10 cellular contexts compared by ENCODE assay signal in genomic region chr6:109303149-109303548, GRCh38.
DNase-seq lines count a peak whose midpoint lies in the region; ATAC-seq and TF ChIP-seq lines count a peak whose summit lies in the region.
"Had no signal": no experiment of that assay in that cellular context is flagged by ENCODE, and none has a peak within 500 bp of the region (broad histone marks: within the 10 kb centered on the region; RNA-seq: fewer than 3 reads in every experiment).

No MANE protein-coding gene starts in this region.

- H3K14ac ChIP-seq in trophoblast cell (ENCODE audit: low read length): no peak overlapping the region

- H2AFZ ChIP-seq in trophoblast cell (ENCODE audit: insufficient read depth, low read length, poor library complexity): no peak overlapping the region
- H2AFZ ChIP-seq: GM23248 had no signal

- no peak overlapping the region for H3K4me2 ChIP-seq in trophoblast cell (ENCODE audit: low read length)

- H3K4me1 ChIP-seq in trophoblast cell (ENCODE audit: control insufficient read depth in 1 of 2, insufficient read depth in 2 of 2, low read length in 2 of 2): peaks cover 8 to 14% of the 10 kb centered on the region in 2 experiments
- H3K4me1 ChIP-seq in effector memory CD4-positive, alpha-beta T cell (ENCODE audit: control insufficient read depth, insufficient read depth, low read length, poor library complexity, severe bottlenecking): no peaks in the 10 kb centered on the region

- H3K27me3 Mint-ChIP-seq in HFFc6 (ENCODE audit: insufficient read depth): peaks cover 14% of the 10 kb centered on the region
- H3K27me3 Mint-ChIP-seq in chondrocyte (ENCODE audit: low read depth): no peaks in the 10 kb centered on the region
- peaks cover 5 to 7% of the 10 kb centered on the region in 2 donors for H3K27me3 Mint-ChIP-seq in stimulated activated naive B cell treated with anti-CD40 and anti-IgM and Interleukin-4, amounts not matched to agents 10 μg/mL and 1 μg/mL and 100 μg/mL, for 72 hours

- no peak overlapping the region for H2AK5ac ChIP-seq in trophoblast cell (ENCODE audit: low read length)

- H3K4me1 Mint-ChIP-seq in HFFc6 (ENCODE audit: low read depth) (peaks cover 28% of the 10 kb centered on the region), chondrocyte (ENCODE audit: low read depth) (no peaks in the 10 kb centered on the region)
- peaks cover 28 to 44% of the 10 kb centered on the region in 2 donors for H3K4me1 Mint-ChIP-seq in stimulated activated naive B cell treated with anti-CD40 and anti-IgM and Interleukin-4, amounts not matched to agents 10 μg/mL and 1 μg/mL and 100 μg/mL, for 72 hours

- no peak overlapping the region for H4K12ac ChIP-seq in trophoblast cell (ENCODE audit: low read depth, low read length)

- H3K9ac ChIP-seq in trophoblast cell (ENCODE audit: low read length): no peak overlapping the region
- H3K9ac ChIP-seq: GM23248 had no signal

- DNase-seq in HFFc6: no peak
- no peak for DNase-seq in chondrocyte (ENCODE audit: low spot score)
- peak; percentile 25 to 77 for DNase-seq in trophoblast cell
- DNase-seq in stimulated activated naive B cell treated with anti-CD40 and anti-IgM and Interleukin-4, amounts not matched to agents 10 μg/mL and 1 μg/mL and 100 μg/mL, for 72 hours: no peak
- DNase-seq in stimulated activated naive CD4-positive, alpha-beta T cell treated with Interleukin-2 at 50 U/mL for 16 hours (lab: John Stamatoyannopoulos, UW): no peak
- no peak for DNase-seq in effector memory CD4-positive, alpha-beta T cell
- DNase-seq in MV-4-11 (lab: John Stamatoyannopoulos, UW): no peak
- DNase-seq: GM23248 had no signal

- H3K36me3 Mint-ChIP-seq in HFFc6 (ENCODE audit: low read depth): no peaks in the 10 kb centered on the region
- H3K36me3 Mint-ChIP-seq in chondrocyte (ENCODE audit: low read depth): no peaks in the 10 kb centered on the region
- no peaks in the 10 kb centered on the region for H3K36me3 Mint-ChIP-seq in stimulated activated naive B cell treated with anti-CD40 and anti-IgM and Interleukin-4, amounts not matched to agents 10 μg/mL and 1 μg/mL and 100 μg/mL, for 72 hours

- H3K4me3 Mint-ChIP-seq in HFFc6 (peak overlapping the region; percentile 28), chondrocyte (ENCODE audit: unreplicated experiment) (no peak overlapping the region)
- H3K4me3 Mint-ChIP-seq in stimulated activated naive B cell treated with anti-CD40 and anti-IgM and Interleukin-4, amounts not matched to agents 10 μg/mL and 1 μg/mL and 100 μg/mL, for 72 hours: no peak overlapping the region

- H3K79me2 ChIP-seq in trophoblast cell (ENCODE audit: control insufficient read depth, insufficient read depth, low read length, poor library complexity): no peaks in the 10 kb centered on the region

- H4K8ac ChIP-seq in trophoblast cell (ENCODE audit: low read depth, low read length): no peak overlapping the region

- H3K18ac ChIP-seq in trophoblast cell (ENCODE audit: low read length): no peak overlapping the region

- H4K91ac ChIP-seq in trophoblast cell (ENCODE audit: low read depth, low read length): no peak overlapping the region

- H3K36me3 ChIP-seq in trophoblast cell (ENCODE audit: control insufficient read depth in 1 of 2, insufficient read depth in 2 of 2, low read length in 2 of 2): no peaks in the 10 kb centered on the region
- no peaks in the 10 kb centered on the region for H3K36me3 ChIP-seq in effector memory CD4-positive, alpha-beta T cell (ENCODE audit: control insufficient read depth, insufficient read depth, low read length)

- H2BK120ac ChIP-seq in trophoblast cell (ENCODE audit: insufficient read depth, low read length, poor library complexity): no peak overlapping the region

- no peak overlapping the region for H2BK5ac ChIP-seq in trophoblast cell (ENCODE audit: low read depth, low read length, poor library complexity)

- WGBS in trophoblast cell (ENCODE audit: extremely low coverage, insufficient coverage, insufficient read length): no CpG with 5 or more reads among the region's 4 CpGs

- no peak for TF ChIP-seq CTCF in HFFc6 (IDR thresholded peaks at IDR 0.05)
- TF ChIP-seq CTCF in chondrocyte (IDR thresholded peaks at IDR 0.05): no peak

- no peaks in the 10 kb centered on the region for H3K9me3 Mint-ChIP-seq in HFFc6
- no peaks in the 10 kb centered on the region for H3K9me3 Mint-ChIP-seq in chondrocyte (ENCODE audit: low read depth)
- no peaks in the 10 kb centered on the region for H3K9me3 Mint-ChIP-seq in stimulated activated naive B cell treated with anti-CD40 and anti-IgM and Interleukin-4, amounts not matched to agents 10 μg/mL and 1 μg/mL and 100 μg/mL, for 72 hours

- H3K23ac ChIP-seq in trophoblast cell (ENCODE audit: low read length): no peak overlapping the region

- no peak overlapping the region for H2BK12ac ChIP-seq in trophoblast cell (ENCODE audit: low read length)

- H3K4ac ChIP-seq in trophoblast cell (ENCODE audit: low read depth, low read length): no peak overlapping the region

- H3K27me3 ChIP-seq in trophoblast cell (ENCODE audit: insufficient read depth, low read length): no peaks in the 10 kb centered on the region
- no peaks in the 10 kb centered on the region for H3K27me3 ChIP-seq in effector memory CD4-positive, alpha-beta T cell (replicated peaks; ENCODE audit: control insufficient read depth, insufficient read depth, low read length, poor library complexity, severe bottlenecking)

- ATAC-seq in stimulated activated naive B cell treated with anti-CD40 and anti-IgM and Interleukin-4, amounts not matched to agents 10 μg/mL and 1 μg/mL and 100 μg/mL, for 72 hours (replicated peaks): no peak
- no peak for ATAC-seq in HG03108 (IDR thresholded peaks at IDR 0.05; ENCODE audit: unreplicated experiment)
- ATAC-seq: HCT116 had no signal

- no peak overlapping the region for H3K4me3 ChIP-seq in trophoblast cell (ENCODE audit: low read depth, low read length)
- no peak overlapping the region for H3K4me3 ChIP-seq in effector memory CD4-positive, alpha-beta T cell (ENCODE audit: insufficient read depth, low read depth, low read length, poor library complexity, severe bottlenecking)
- H3K4me3 ChIP-seq: GM23248 had no signal

- H3K27ac Mint-ChIP-seq in HFFc6 (peak overlapping the region; percentile 35; the same call in 1 of the 2 replicates), chondrocyte (ENCODE audit: unreplicated experiment) (peak overlapping the region; percentile 45)
- H3K27ac Mint-ChIP-seq in stimulated activated naive B cell treated with anti-CD40 and anti-IgM and Interleukin-4, amounts not matched to agents 10 μg/mL and 1 μg/mL and 100 μg/mL, for 72 hours: peak overlapping the region; percentile 47

- peaks cover 1% of the 10 kb centered on the region for H3K9me3 ChIP-seq in trophoblast cell (ENCODE audit: insufficient read depth, low read depth, low read length)
- H3K9me3 ChIP-seq in effector memory CD4-positive, alpha-beta T cell (ENCODE audit: control insufficient read depth, low read length): no peaks in the 10 kb centered on the region

- H3K27ac ChIP-seq in trophoblast cell (ENCODE audit: low read depth, low read length): no peak overlapping the region
- no peak overlapping the region for H3K27ac ChIP-seq in effector memory CD4-positive, alpha-beta T cell (ENCODE audit: insufficient read depth, low read length, poor library complexity, severe bottlenecking)
- H3K27ac ChIP-seq: GM23248 had no signal

- H3K79me1 ChIP-seq in trophoblast cell (ENCODE audit: low read length): no peaks in the 10 kb centered on the region

Comparison
In these comparisons a context has a peak if more than half of its experiments do, and no peak if none do; other contexts are left out.
1. DNase-seq: peak in trophoblast cell (2 of 2); none in HFFc6 (single experiment), chondrocyte (single experiment), stimulated activated naive B cell treated with anti-CD40 and anti-IgM and Interleukin-4, amounts not matched to agents 10 μg/mL and 1 μg/mL and 100 μg/mL, for 72 hours (single experiment), stimulated activated naive CD4-positive, alpha-beta T cell treated with Interleukin-2 at 50 U/mL for 16 hours (single experiment), effector memory CD4-positive, alpha-beta T cell (0 of 3) and MV-4-11 (single experiment).
2. Peak in every context shown above with its lines, with median percentiles within 50 percentile points of each other: H3K27ac Mint-ChIP-seq.